8 cellular contexts compared by ENCODE assay signal in the genomic region with DNA sequence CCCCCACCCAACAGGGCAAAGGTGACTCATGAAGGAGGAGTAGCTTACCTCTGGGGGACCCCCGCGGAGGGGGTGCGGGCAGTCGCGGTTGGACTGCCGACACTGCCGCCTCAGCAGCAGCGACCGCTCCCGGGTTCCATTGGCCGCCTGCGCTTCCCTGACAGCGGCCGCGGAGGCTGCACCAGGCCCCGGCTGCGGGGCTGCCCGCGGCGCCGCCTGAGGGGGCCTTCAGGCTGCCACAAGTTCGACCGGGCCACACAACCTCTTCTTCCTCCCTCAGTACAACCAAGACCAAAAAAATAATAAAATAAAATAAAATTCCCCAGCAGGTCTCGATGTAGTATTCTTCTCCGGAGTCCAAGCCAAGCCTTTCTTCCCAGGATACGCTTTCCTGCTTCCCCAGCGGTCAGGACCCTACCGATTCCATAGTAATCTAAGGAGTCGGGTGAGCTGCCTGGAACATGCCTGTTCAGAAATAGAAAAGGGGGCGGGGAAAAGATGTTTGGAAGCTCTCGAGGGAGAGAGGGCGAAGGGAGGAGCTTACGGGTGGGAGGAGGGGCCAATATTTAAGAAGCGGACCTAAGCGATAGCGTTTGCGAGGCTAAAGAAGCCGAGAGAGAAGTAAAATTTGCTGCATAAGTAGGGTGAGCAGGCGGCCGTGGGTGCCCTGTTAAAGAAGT. TPM values are rescaled to one million over a fixed set of nuclear protein-coding genes. Genes with fewer than 3 reads are reported as not detected.
A peak's percentile ranks its signal among the peaks of the same experiment; 100 is the strongest.
DNase-seq lines count a peak whose midpoint lies in the region; ATAC-seq and TF ChIP-seq lines count a peak whose summit lies in the region.

TSS of gene PI4KB (minus strand) at position 194 of the 680 bp plus-strand sequence. CDS start 10,935 bp downstream, outside the sequence.

- no peak for TF ChIP-seq CTCF in fibroblast of mammary gland (conservative IDR thresholded peaks at IDR 0.05; ENCODE audit: control insufficient read depth, insufficient read depth, low read depth, low read length)

- H3K9me3 Mint-ChIP-seq in naive thymus-derived CD4-positive, alpha-beta T cell, result no peaks in the 10 kb centered on the region
- no peaks in the 10 kb centered on the region for H3K9me3 Mint-ChIP-seq in stimulated activated memory B cell treated with anti-CD40 and anti-IgM and Interleukin-4, amounts not matched to agents 10 μg/mL and 1 μg/mL and 100 μg/mL, for 72 hours

- no peaks in the 10 kb centered on the region for H3K9me3 ChIP-seq in MG63
- H3K9me3 ChIP-seq in naive thymus-derived CD4-positive, alpha-beta T cell (ENCODE audit: control insufficient read depth in 2 of 3, low read length in 3 of 3), result no peaks in the 10 kb centered on the region

- POLR2A ChIA-PET in naive thymus-derived CD4-positive, alpha-beta T cell (lab: Charles Lee), result interaction anchor here (0.6 to 7.9 kb wide), 22 partner anchors 13 to 1440 kb away, joined by 3 to 54 read pairs (median 3); partner anchors contain the start of genes PSMB4, RFX5, RPRD2 and TNFAIP8L2

- H3K36me3 ChIP-seq in MG63, result peaks cover 46% of the 10 kb centered on the region
- peaks cover 0 to 14% (median 6%) of the 10 kb centered on the region in 3 experiments for H3K36me3 ChIP-seq in naive thymus-derived CD4-positive, alpha-beta T cell (ENCODE audit: control insufficient read depth in 2 of 3, insufficient read depth in 3 of 3, low read length in 3 of 3)

- H3K4me1 ChIP-seq in naive thymus-derived CD4-positive, alpha-beta T cell (ENCODE audit: control insufficient read depth in 2 of 2, insufficient read depth in 2 of 2, low read length in 2 of 2), result peaks cover 6 to 18% of the 10 kb centered on the region in 2 donors

- intact Hi-C loops in naive thymus-derived CD4-positive, alpha-beta T cell (cut with micrococcal nuclease), result loop anchor here (1.0 to 5.0 kb wide), 14 partner anchors 14 to 436 kb away; partner anchors contain the start of genes PSMB4 (in 2 of the 2), PSMD4 (in 2 of the 2), RFX5 (in 2 of the 2) and SCNM1 (in 2 of the 2)

- H3K4me3 ChIP-seq in MG63 (peak within 1 kb of the TSS; percentile 61), fibroblast of mammary gland (ENCODE audit: control insufficient read depth, low read depth, low read length) (peak within 1 kb of the TSS; percentile 70)
- H3K4me3 ChIP-seq in naive thymus-derived CD4-positive, alpha-beta T cell (ENCODE audit: low read length), result peak within 1 kb of the TSS; percentile 72

- CTCF ChIA-PET in naive thymus-derived CD4-positive, alpha-beta T cell (lab: Charles Lee), result interaction anchor here (0.8 to 2.1 kb wide), 4 partner anchors 10 to 160 kb away, joined by 3 to 15 read pairs (median 4); no protein-coding TSS in a partner anchor

- DNase-seq in DMS53 treated with DMSO at 0.1 percent for 48 hours (lab: John Stamatoyannopoulos, UW; ENCODE audit: unreplicated experiment) (peak; percentile 96), GOT3 (lab: John Stamatoyannopoulos, UW) (peak; percentile 81), MG63 (peak; percentile 95), SHP77 (lab: John Stamatoyannopoulos, UW) (peak; percentile 100), fibroblast of mammary gland (ENCODE audit: low read depth) (peak; percentile 98)
- peak; percentile 73 for DNase-seq in activated T-helper 9 cell treated with anti-CD3 and anti-CD28 coated beads, Interleukin-2, amount 50 U/mL, for 16 hours (ENCODE audit: low read depth)
- DNase-seq in naive thymus-derived CD4-positive, alpha-beta T cell, result peak; percentile 72 to 96 (median 93)

- H3K4me3 Mint-ChIP-seq in naive thymus-derived CD4-positive, alpha-beta T cell, result peak within 1 kb of the TSS; percentile 91 to 100 (median 96)
- H3K4me3 Mint-ChIP-seq in stimulated activated memory B cell treated with anti-CD40 and anti-IgM and Interleukin-4, amounts not matched to agents 10 μg/mL and 1 μg/mL and 100 μg/mL, for 72 hours, result peak within 1 kb of the TSS; percentile 91

- peak within 1 kb of the TSS; percentile 96 for H3K27ac ChIP-seq in naive thymus-derived CD4-positive, alpha-beta T cell (ENCODE audit: low read depth, low read length)

- H3K27me3 ChIP-seq in MG63, result no peaks in the 10 kb centered on the region
- no peaks in the 10 kb centered on the region for H3K27me3 ChIP-seq in naive thymus-derived CD4-positive, alpha-beta T cell (ENCODE audit: control insufficient read depth in 2 of 2, insufficient read depth in 2 of 2, low read length in 2 of 2)

- H3K27me3 Mint-ChIP-seq in naive thymus-derived CD4-positive, alpha-beta T cell, result peaks cover 0 to 2% (median 0%) of the 10 kb centered on the region in 5 donors
- no peaks in the 10 kb centered on the region for H3K27me3 Mint-ChIP-seq in stimulated activated memory B cell treated with anti-CD40 and anti-IgM and Interleukin-4, amounts not matched to agents 10 μg/mL and 1 μg/mL and 100 μg/mL, for 72 hours

- H3K4me1 Mint-ChIP-seq in naive thymus-derived CD4-positive, alpha-beta T cell, result peaks cover 14 to 53% (median 44%) of the 10 kb centered on the region in 7 donors
- H3K4me1 Mint-ChIP-seq in stimulated activated memory B cell treated with anti-CD40 and anti-IgM and Interleukin-4, amounts not matched to agents 10 μg/mL and 1 μg/mL and 100 μg/mL, for 72 hours, result peaks cover 36% of the 10 kb centered on the region

- H3K27ac Mint-ChIP-seq in naive thymus-derived CD4-positive, alpha-beta T cell, result peak within 1 kb of the TSS; percentile 90 to 100 (median 97)
- H3K27ac Mint-ChIP-seq in stimulated activated memory B cell treated with anti-CD40 and anti-IgM and Interleukin-4, amounts not matched to agents 10 μg/mL and 1 μg/mL and 100 μg/mL, for 72 hours, result peak within 1 kb of the TSS; percentile 88

- ATAC-seq in naive thymus-derived CD4-positive, alpha-beta T cell, result peak; percentile 96
- ATAC-seq in stimulated activated memory B cell treated with anti-CD40 and anti-IgM and Interleukin-4, amounts not matched to agents 10 μg/mL and 1 μg/mL and 100 μg/mL, for 72 hours, result peak; percentile 96

- H3K36me3 Mint-ChIP-seq in naive thymus-derived CD4-positive, alpha-beta T cell, result peaks cover 0 to 23% (median 7%) of the 10 kb centered on the region in 5 donors
- peaks cover 30% of the 10 kb centered on the region for H3K36me3 Mint-ChIP-seq in stimulated activated memory B cell treated with anti-CD40 and anti-IgM and Interleukin-4, amounts not matched to agents 10 μg/mL and 1 μg/mL and 100 μg/mL, for 72 hours

RNA-seq across cellular contexts. Expression of gene PI4KB, which starts in this region (rescaled TPM):
- 42.2 and 44.2 TPM in 2 replicates for total RNA-seq in MG63 (2014; rRNA removed; shearing (Covaris generic); ENCODE audit: low replicate concordance)
- total RNA-seq in naive thymus-derived CD4-positive, alpha-beta T cell, result 10 to 100 TPM; 64.0 to 91.9 (median 76.3) TPM
- 10 to 100 TPM; 48.5 to 76.7 TPM for polyA plus RNA-seq in naive thymus-derived CD4-positive, alpha-beta T cell

Comparison
In these comparisons a context has a peak if more than half of its experiments do, and no peak if none do; other contexts are left out.
1. Peak in every context shown above with its lines: DNase-seq, ATAC-seq, H3K4me3 ChIP-seq and H3K27ac ChIP-seq.